ENCODE assay signal across 10 cellular contexts in genomic region chr11:111944139-111944538, GRCh38. TPM values are rescaled to one million over a fixed set of nuclear protein-coding genes. Genes with fewer than 3 reads are reported as not detected.
DNase-seq lines count a peak whose midpoint lies in the region; ATAC-seq, FAIRE-seq and TF ChIP-seq lines count a peak whose summit lies in the region.
"Had no signal": no experiment of that assay in that cellular context is flagged by ENCODE, and none has a peak within 500 bp of the region (broad histone marks: within the 10 kb centered on the region; RNA-seq: fewer than 3 reads in every experiment).

No MANE protein-coding gene starts in this region.

- H3K27me3 ChIP-seq in ACC112 (ENCODE audit: insufficient read depth, low read length) (no peaks in the 10 kb centered on the region), breast epithelium (no peaks in the 10 kb centered on the region), Karpas-422 (ENCODE audit: low read length) (no peaks in the 10 kb centered on the region)

- DNase-seq in KBM-7 (peak; percentile 53), breast epithelium (ENCODE audit: low spot score in 2 of 2) (no peak), GM12891 (ENCODE audit: insufficient read length, low spot score) (no peak), Karpas-422 (no peak)
- DNase-seq in stimulated activated CD4-positive, alpha-beta T cell treated with anti-CD3 and anti-CD28 coated beads, Interleukin-4, amount 100 ng/mL, for 1 hour: no peak
- DNase-seq: GOT3 had no signal

- H3K27ac ChIP-seq in ACC112 (ENCODE audit: low read depth, low read length) (peak overlapping the region; percentile 98), breast epithelium (peak overlapping the region; percentile 62 to 70), mesodermal cell (ENCODE audit: low read depth, low read length, severe bottlenecking) (peak overlapping the region; percentile 54), Karpas-422 (ENCODE audit: low read length) (no peak overlapping the region)

- no peak overlapping the region for H2AFZ ChIP-seq in ACC112 (ENCODE audit: low read length, unreplicated experiment)
- no peak overlapping the region for H2AFZ ChIP-seq in Karpas-422 (ENCODE audit: low read length)

- H3K36me3 ChIP-seq in ACC112 (ENCODE audit: insufficient read depth, low read length): no peaks in the 10 kb centered on the region
- H3K36me3 ChIP-seq in breast epithelium: no peaks in the 10 kb centered on the region
- H3K36me3 ChIP-seq in mesodermal cell (ENCODE audit: control insufficient read depth, insufficient read depth, low read length): peaks cover 10% of the 10 kb centered on the region
- H3K36me3 ChIP-seq in Karpas-422 (ENCODE audit: insufficient read depth, low read length): no peaks in the 10 kb centered on the region

- no peak overlapping the region for H3K4me2 ChIP-seq in Karpas-422 (ENCODE audit: low read depth, low read length, poor library complexity, severe bottlenecking)

- no peak for FAIRE-seq in GM12891 (lab: Jason Lieb, UNC)
- FAIRE-seq: TTC549 had no signal

- H3K79me2 ChIP-seq in ACC112 (ENCODE audit: control insufficient read depth, insufficient read depth, low read length, unreplicated experiment) (peaks cover 8% of the 10 kb centered on the region), Karpas-422 (ENCODE audit: low read length) (no peaks in the 10 kb centered on the region)

- H3K4me1 ChIP-seq in ACC112 (ENCODE audit: control insufficient read depth, insufficient read depth, low read length, unreplicated experiment) (peaks cover 57% of the 10 kb centered on the region), breast epithelium (no peaks in the 10 kb centered on the region), mesodermal cell (ENCODE audit: control insufficient read depth, insufficient read depth, low read length, poor library complexity, severe bottlenecking) (peaks cover 25% of the 10 kb centered on the region), Karpas-422 (ENCODE audit: low read length) (peaks cover 7% of the 10 kb centered on the region)

- 80 to 93% methylated on average over 3 of the region's 3 CpGs for WGBS in mesodermal cell (ENCODE audit: insufficient coverage in 2 of 2), 2 experiments

- H3K9me3 ChIP-seq in breast epithelium (no peaks in the 10 kb centered on the region), mesodermal cell (ENCODE audit: control insufficient read depth, low read length) (no peaks in the 10 kb centered on the region), Karpas-422 (ENCODE audit: low read length) (no peaks in the 10 kb centered on the region)

- ATAC-seq in GM19463 (IDR thresholded peaks at IDR 0.05; ENCODE audit: unreplicated experiment): no peak

- TF ChIP-seq CTCF in breast epithelium (IDR thresholded peaks at IDR 0.05): no peak

- H4K20me1 ChIP-seq in Karpas-422 (ENCODE audit: insufficient read depth, low read depth, low read length): no peaks in the 10 kb centered on the region

- in situ Hi-C loops in KBM-7 (cut with MboI; ENCODE audit: low pct_unique_long_range_greater_than_20kb, low sequenced_read_pairs): no loop called here

- intact Hi-C loops in breast epithelium (cut with DNase I; ENCODE audit: low total_unique reads): no loop called here

- no peaks in the 10 kb centered on the region for H3K9me2 ChIP-seq in Karpas-422 (replicated peaks; ENCODE audit: insufficient read depth, low read length)

- H3K9ac ChIP-seq in Karpas-422 (ENCODE audit: low read length): no peak overlapping the region

- TF ChIP-seq POLR2A in breast epithelium (IDR thresholded peaks at IDR 0.05) (no peak), GM12891 (IDR thresholded peaks at IDR 0.05; ENCODE audit: low read depth, low read length) (no peak)

- H3K4me3 ChIP-seq in ACC112 (ENCODE audit: low read depth, low read length) (peak overlapping the region; percentile 56), breast epithelium (no peak overlapping the region), mesodermal cell (ENCODE audit: extremely low read depth, insufficient read depth, low read length, poor library complexity, severe bottlenecking) (no peak overlapping the region), Karpas-422 (ENCODE audit: low read length) (no peak overlapping the region)

TF ChIP-seq in GM12891, 5 proteins besides CTCF, POLR2A, EP300 and RAD21:
- TF ChIP-seq POU2F2 (IDR thresholded peaks at IDR 0.05; ENCODE audit: low read depth, low read length): no peak
- no peak for TF ChIP-seq PAX5 (IDR thresholded peaks at IDR 0.05; ENCODE audit: insufficient read depth, low read length, severe bottlenecking)
- TF ChIP-seq TAF1 (IDR thresholded peaks at IDR 0.05; ENCODE audit: low read depth, low read length): no peak
- no peak for TF ChIP-seq POLR2AphosphoS5 (IDR thresholded peaks at IDR 0.05; ENCODE audit: low read depth, low read length)
- TF ChIP-seq SPI1 (IDR thresholded peaks at IDR 0.05; ENCODE audit: low read depth, low read length): no peak

RNA-seq across cellular contexts. Expression of gene DIXDC1, which starts 7.0 kb away (rescaled TPM):
- total RNA-seq in breast epithelium: 10 to 100 TPM; 38.9 to 53.9 (median 45.2) TPM
- 17.2 TPM for polyA plus RNA-seq in mesodermal cell (2013, experiment 1 of 2)
- 15.0 TPM for polyA plus RNA-seq in mesodermal cell (2013, experiment 2 of 2)
- 0.35 TPM for polyA plus RNA-seq in GM12891 (2012; ENCODE audit: low read depth, missing spikeins)
- total RNA-seq in Karpas-422 (2014; rRNA removed; shearing (Covaris generic); ENCODE audit: low replicate concordance): 2.0 and 2.8 TPM in 2 replicates

RNA-seq across cellular contexts. Expression of gene C11orf52, which starts 25.4 kb away (rescaled TPM):
- total RNA-seq in breast epithelium: 10 to 100 TPM in 2 of 3 donors, 1 to 10 TPM in 1; 7.5 to 40.5 (median 19.0) TPM
- 0.96 TPM for polyA plus RNA-seq in mesodermal cell (2013, experiment 1 of 2)
- 0.81 TPM for polyA plus RNA-seq in mesodermal cell (2013, experiment 2 of 2)
- not detected for polyA plus RNA-seq in GM12891 (2012; ENCODE audit: low read depth, missing spikeins)
- not detected in 2 replicates for total RNA-seq in Karpas-422 (2014; rRNA removed; shearing (Covaris generic); ENCODE audit: low replicate concordance)

RNA-seq across cellular contexts. Expression of gene HSPB2, which starts 31.6 kb away (rescaled TPM):
- total RNA-seq in breast epithelium: 1 to 10 TPM in 2 of 3 donors, under 1 TPM in 1; 0.98 to 2.1 (median 1.2) TPM
- polyA plus RNA-seq in mesodermal cell (2013, experiment 1 of 2): 2.0 TPM
- 1.7 TPM for polyA plus RNA-seq in mesodermal cell (2013, experiment 2 of 2)
- polyA plus RNA-seq in GM12891 (2012; ENCODE audit: low read depth, missing spikeins): not detected
- not detected in 2 replicates for total RNA-seq in Karpas-422 (2014; rRNA removed; shearing (Covaris generic); ENCODE audit: low replicate concordance)

RNA-seq across cellular contexts. Expression of gene CRYAB, which starts 32.6 kb away (rescaled TPM):
- 100 to 1,000 TPM; 132 to 299 (median 271) TPM for total RNA-seq in breast epithelium
- 41.3 TPM for polyA plus RNA-seq in mesodermal cell (2013, experiment 1 of 2)
- 29.9 TPM for polyA plus RNA-seq in mesodermal cell (2013, experiment 2 of 2)
- polyA plus RNA-seq in GM12891 (2012; ENCODE audit: low read depth, missing spikeins): not detected
- total RNA-seq in Karpas-422 (2014; rRNA removed; shearing (Covaris generic); ENCODE audit: low replicate concordance): not detected in 2 replicates

Comparison
In these comparisons a context has a peak if more than half of its experiments do, and no peak if none do; other contexts are left out.
1. RNA of gene DIXDC1, which starts 7.0 kb away (total RNA-seq): 38.9 to 53.9 TPM in breast epithelium; 2.0 to 2.8 TPM in Karpas-422; every median in the first group is over 10 times any median in the second.